Comparison of ENCODE assay signal across 15 cellular contexts in the genomic region with DNA sequence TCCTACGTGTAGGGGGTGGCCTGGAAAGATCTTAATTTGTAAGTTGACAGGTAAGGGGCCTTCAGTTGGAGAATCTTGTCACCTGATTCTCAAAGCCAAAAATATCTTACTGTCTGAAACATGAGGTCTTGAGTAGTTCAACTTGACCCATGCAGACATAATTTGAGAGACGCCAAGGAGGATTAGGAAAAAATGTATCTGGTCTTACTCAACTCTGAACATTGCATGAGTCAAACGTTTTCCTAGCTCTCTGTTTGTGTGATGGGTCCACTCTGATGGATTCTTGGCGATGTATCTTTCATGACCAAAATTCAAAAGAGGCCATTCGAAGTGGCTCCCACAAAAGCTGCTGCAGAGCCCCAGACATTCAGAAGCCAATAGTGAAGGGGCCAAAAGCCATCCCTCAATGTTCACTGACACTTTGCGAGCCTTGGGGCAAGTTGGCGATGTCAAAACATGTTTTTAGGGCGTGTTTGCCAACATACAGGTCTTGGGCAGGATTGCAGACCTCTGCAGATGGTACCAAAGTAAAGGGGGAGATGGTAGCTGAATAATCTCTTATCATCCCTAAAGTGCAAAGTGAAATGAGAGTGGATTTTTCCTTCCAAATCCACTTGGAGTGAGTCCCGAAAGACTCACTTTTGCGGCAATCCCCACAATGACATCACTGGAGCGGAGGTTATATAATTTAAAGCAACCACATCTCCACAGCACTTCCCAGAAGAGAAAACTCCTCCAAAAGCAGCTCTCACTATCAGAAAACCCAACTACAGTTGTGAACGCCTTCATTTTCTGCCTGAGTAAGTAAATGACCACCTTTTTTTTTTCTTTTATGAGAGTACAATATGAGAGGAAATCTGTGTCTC. TPM values are rescaled to one million over a fixed set of nuclear protein-coding genes. Genes with fewer than 3 reads are reported as not detected.
A peak's percentile ranks its signal among the peaks of the same experiment; 100 is the strongest.
DNase-seq lines count a peak whose midpoint lies in the region; ATAC-seq and TF ChIP-seq lines count a peak whose summit lies in the region.
"Had no signal": no experiment of that assay in that cellular context is flagged by ENCODE, and none has a peak within 500 bp of the region (broad histone marks: within the 10 kb centered on the region; RNA-seq: fewer than 3 reads in every experiment).

A gene (plus strand): TSS at position 710 of the 866 bp plus-strand sequence. CDS start 7,473 bp downstream, outside the sequence.

- no peaks in the 10 kb centered on the region; the same call in 1 of the 3 replicates for H3K9me3 Mint-ChIP-seq in GM23338

- no peak for TF ChIP-seq EP300 in gastroesophageal sphincter (IDR thresholded peaks at IDR 0.05)

- H3K4me2 ChIP-seq in GM23338 (no peak within 1 kb of the TSS), smooth muscle cell (peak within 1 kb of the TSS; percentile 84)

- DNase-seq in GM23338 (ENCODE audit: low spot score): no peak
- DNase-seq in amniotic epithelial cell (ENCODE audit: low read depth): peak; percentile 99
- no peak for DNase-seq in smooth muscle cell (lab: John Stamatoyannopoulos, UW; ENCODE audit: unreplicated experiment)
- no peak for DNase-seq in NCI-H524 treated with DMSO at 0.1 percent for 48 hours (lab: John Stamatoyannopoulos, UW)
- no peak for DNase-seq in KBM-7
- DNase-seq in NCI-H1930 (lab: John Stamatoyannopoulos, UW): no peak
- no peak for DNase-seq in NCI-H1436 (lab: John Stamatoyannopoulos, UW)
- DNase-seq: activated CD8-positive, alpha-beta memory T cell treated with anti-CD3 and anti-CD28 coated beads, Interleukin-2, amount 50 U/mL, for 4 hours; adrenal gland; Calu3; islet precursor cell; NCI-H1694; upper lobe of right lung had no signal

- peaks cover 16% of the 10 kb centered on the region for H3K4me1 Mint-ChIP-seq in GM23338

- no peaks in the 10 kb centered on the region for H3K4me1 ChIP-seq in GM23338 (ENCODE audit: insufficient read depth)
- H3K4me1 ChIP-seq in gastroesophageal sphincter: peaks cover 4 to 49% (median 26%) of the 10 kb centered on the region in 3 donors
- peaks cover 23% of the 10 kb centered on the region for H3K4me1 ChIP-seq in smooth muscle cell (ENCODE audit: low read depth)
- H3K4me1 ChIP-seq: adrenal gland, parathyroid adenoma had no signal

- TF ChIP-seq POLR2A in gastroesophageal sphincter (IDR thresholded peaks at IDR 0.05): no peak

- no peak within 1 kb of the TSS for H3K27ac ChIP-seq in GM23338 (ENCODE audit: low read depth)
- H3K27ac ChIP-seq in gastroesophageal sphincter: peak within 1 kb of the TSS; percentile 79 to 87 (median 84)
- H3K27ac ChIP-seq in smooth muscle cell (ENCODE audit: low read depth): peak within 1 kb of the TSS; percentile 98
- H3K27ac ChIP-seq: adrenal gland, parathyroid adenoma, upper lobe of right lung had no signal

- H3K4me3 Mint-ChIP-seq in GM23338: no peak within 1 kb of the TSS

- peaks cover 8% of the 10 kb centered on the region for H3K27me3 Mint-ChIP-seq in GM23338 (ENCODE audit: insufficient read depth, low read depth, poor library complexity)

- H3K27ac Mint-ChIP-seq in GM23338: no peak within 1 kb of the TSS

- no peaks in the 10 kb centered on the region for H3K36me3 ChIP-seq in GM23338 (ENCODE audit: insufficient read depth)
- H3K36me3 ChIP-seq in gastroesophageal sphincter: no peaks in the 10 kb centered on the region
- no peaks in the 10 kb centered on the region for H3K36me3 ChIP-seq in smooth muscle cell (ENCODE audit: low read depth)
- H3K36me3 ChIP-seq: adrenal gland, upper lobe of right lung had no signal

- H2AFZ ChIP-seq in GM23338 (peak within 1 kb of the TSS; percentile 63; the same call in 1 of the 2 replicates), smooth muscle cell (ENCODE audit: low read depth) (no peak within 1 kb of the TSS)
- H2AFZ ChIP-seq: parathyroid adenoma had no signal

- in situ Hi-C loops in KBM-7 (cut with MboI; ENCODE audit: low pct_unique_long_range_greater_than_20kb, low sequenced_read_pairs): no loop called here

- H3K27me3 ChIP-seq in GM23338 (ENCODE audit: insufficient read depth) (no peaks in the 10 kb centered on the region), gastroesophageal sphincter (no peaks in the 10 kb centered on the region), smooth muscle cell (ENCODE audit: low read depth) (no peaks in the 10 kb centered on the region)
- H3K27me3 ChIP-seq: upper lobe of right lung had no signal

- H3K79me2 ChIP-seq in GM23338 (replicated peaks; ENCODE audit: insufficient read depth): no peaks in the 10 kb centered on the region
- peaks cover 22% of the 10 kb centered on the region for H3K79me2 ChIP-seq in smooth muscle cell (ENCODE audit: low read depth)
- H3K79me2 ChIP-seq: parathyroid adenoma had no signal

- H3K4me3 ChIP-seq in GM23338: no peak within 1 kb of the TSS
- H3K4me3 ChIP-seq in gastroesophageal sphincter: no peak within 1 kb of the TSS
- peak within 1 kb of the TSS; percentile 41 for H3K4me3 ChIP-seq in smooth muscle cell
- H3K4me3 ChIP-seq: adrenal gland, upper lobe of right lung had no signal

- H3K36me3 Mint-ChIP-seq in GM23338 (ENCODE audit: low read depth): no peaks in the 10 kb centered on the region; the same call in 2 of the 3 replicates

- ATAC-seq in GM23338 (no peak), gastroesophageal sphincter (peak; percentile 77)
- ATAC-seq: upper lobe of right lung had no signal

- H3F3A ChIP-seq in GM23338 (replicated peaks; ENCODE audit: low read depth) (no peaks in the 10 kb centered on the region), smooth muscle cell (ENCODE audit: low read depth) (peaks cover 31% of the 10 kb centered on the region)

- WGBS in gastroesophageal sphincter (ENCODE audit: low coverage in 1 of 2), 2 donors: 20 to 24% methylated on average over 8 to 12 of the region's 12 CpGs
- WGBS in smooth muscle cell (ENCODE audit: low lambda C conversion rate): 26% methylated on average over 12 of the region's 12 CpGs

- H3K9me2 ChIP-seq in GM23338 (ENCODE audit: insufficient read depth): 0 out of 2 replicates have a peak, but pooled peaks cover 5% of the 10 kb centered on the region

- H4K20me1 ChIP-seq in GM23338 (replicated peaks; ENCODE audit: insufficient read depth) (no peaks in the 10 kb centered on the region), smooth muscle cell (ENCODE audit: low read depth) (no peaks in the 10 kb centered on the region)

- H3K9me3 ChIP-seq in gastroesophageal sphincter (peaks cover 0 to 8% (median 0%) of the 10 kb centered on the region in 3 donors), smooth muscle cell (replicated peaks; ENCODE audit: low read depth) (no peaks in the 10 kb centered on the region)
- H3K9me3 ChIP-seq: adrenal gland, upper lobe of right lung had no signal

- H3K9ac ChIP-seq in smooth muscle cell (ENCODE audit: low read depth): peak within 1 kb of the TSS; percentile 88
- H3K9ac ChIP-seq: parathyroid adenoma had no signal

- no peak for TF ChIP-seq CTCF in GM23338 (conservative IDR thresholded peaks at IDR 0.05; ENCODE audit: low read depth in 2 of 2)
- TF ChIP-seq CTCF in gastroesophageal sphincter (IDR thresholded peaks at IDR 0.05): no peak
- TF ChIP-seq CTCF in smooth muscle cell (IDR thresholded peaks at IDR 0.05; ENCODE audit: borderline replicate concordance, insufficient read depth, poor library complexity, severe bottlenecking): no peak

TF ChIP-seq in GM23338, 12 proteins besides CTCF, POLR2A, EP300 and RAD21 (continues in another document):
- no peak for TF ChIP-seq CREB1 (CRISPR knock-in tag; IDR thresholded peaks at IDR 0.05; ENCODE audit: low read depth)
- no peak for TF ChIP-seq EZH2phosphoT487 (IDR thresholded peaks at IDR 0.05; ENCODE audit: unreplicated experiment)
- TF ChIP-seq, protein P1, sequence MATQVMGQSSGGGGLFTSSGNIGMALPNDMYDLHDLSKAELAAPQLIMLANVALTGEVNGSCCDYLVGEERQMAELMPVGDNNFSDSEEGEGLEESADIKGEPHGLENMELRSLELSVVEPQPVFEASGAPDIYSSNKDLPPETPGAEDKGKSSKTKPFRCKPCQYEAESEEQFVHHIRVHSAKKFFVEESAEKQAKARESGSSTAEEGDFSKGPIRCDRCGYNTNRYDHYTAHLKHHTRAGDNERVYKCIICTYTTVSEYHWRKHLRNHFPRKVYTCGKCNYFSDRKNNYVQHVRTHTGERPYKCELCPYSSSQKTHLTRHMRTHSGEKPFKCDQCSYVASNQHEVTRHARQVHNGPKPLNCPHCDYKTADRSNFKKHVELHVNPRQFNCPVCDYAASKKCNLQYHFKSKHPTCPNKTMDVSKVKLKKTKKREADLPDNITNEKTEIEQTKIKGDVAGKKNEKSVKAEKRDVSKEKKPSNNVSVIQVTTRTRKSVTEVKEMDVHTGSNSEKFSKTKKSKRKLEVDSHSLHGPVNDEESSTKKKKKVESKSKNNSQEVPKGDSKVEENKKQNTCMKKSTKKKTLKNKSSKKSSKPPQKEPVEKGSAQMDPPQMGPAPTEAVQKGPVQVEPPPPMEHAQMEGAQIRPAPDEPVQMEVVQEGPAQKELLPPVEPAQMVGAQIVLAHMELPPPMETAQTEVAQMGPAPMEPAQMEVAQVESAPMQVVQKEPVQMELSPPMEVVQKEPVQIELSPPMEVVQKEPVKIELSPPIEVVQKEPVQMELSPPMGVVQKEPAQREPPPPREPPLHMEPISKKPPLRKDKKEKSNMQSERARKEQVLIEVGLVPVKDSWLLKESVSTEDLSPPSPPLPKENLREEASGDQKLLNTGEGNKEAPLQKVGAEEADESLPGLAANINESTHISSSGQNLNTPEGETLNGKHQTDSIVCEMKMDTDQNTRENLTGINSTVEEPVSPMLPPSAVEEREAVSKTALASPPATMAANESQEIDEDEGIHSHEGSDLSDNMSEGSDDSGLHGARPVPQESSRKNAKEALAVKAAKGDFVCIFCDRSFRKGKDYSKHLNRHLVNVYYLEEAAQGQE (IDR thresholded peaks at IDR 0.05; ENCODE audit: unreplicated experiment): no peak
- TF ChIP-seq NANOG (IDR thresholded peaks at IDR 0.05; ENCODE audit: borderline replicate concordance): no peak
- no peak for TF ChIP-seq ZNF114 (CRISPR knock-in tag; IDR thresholded peaks at IDR 0.05)
- TF ChIP-seq ZNF331 (CRISPR knock-in tag; IDR thresholded peaks at IDR 0.05; ENCODE audit: low read depth): no peak
- no peak for TF ChIP-seq POLR2AphosphoS5 (IDR thresholded peaks at IDR 0.05; ENCODE audit: low read depth)
- no peak for TF ChIP-seq EZH2 (IDR thresholded peaks at IDR 0.05; ENCODE audit: low read depth, unreplicated experiment)
- TF ChIP-seq JUNB (IDR thresholded peaks at IDR 0.05; ENCODE audit: unreplicated experiment): no peak

RNA-seq across cellular contexts. Expression of the gene that starts here (rescaled TPM):
- total RNA-seq in GM23338 (2014; rRNA removed; shearing (Covaris generic)): not detected in 2 replicates
- not detected in 2 replicates for polyA plus RNA-seq in GM23338 (2016; fragmentation: Nextera tagmentation; extraction: Ambion mirVana)
- total RNA-seq in gastroesophageal sphincter: 1 to 10 TPM in 2 of 4 donors, under 1 TPM in 1, not detected in 1; 0.50 to 7.9 (median 1.2) TPM
- 17.5 and 28.2 TPM in 2 replicates for total RNA-seq in smooth muscle cell
- polyA plus RNA-seq in smooth muscle cell: 29.3 and 39.6 TPM in 2 replicates
- total RNA-seq: Calu3, upper lobe of right lung had no signal

Comparison
In these comparisons a context has a peak if more than half of its experiments do, and no peak if none do; other contexts are left out.
1. RNA of the gene that starts here (polyA plus RNA-seq): 29.3 to 39.6 TPM in smooth muscle cell; not detected in GM23338; every median in the first group is over 10 times any median in the second.